ENCODE assay signal across 15 cellular contexts in genomic region chr2:7438855-7439254, GRCh38.
"Had no signal": no experiment of that assay in that cellular context is flagged by ENCODE, and none has a peak within 500 bp of the region (broad histone marks: within the 10 kb centered on the region; RNA-seq: fewer than 3 reads in every experiment).

No MANE protein-coding gene starts in this region.

- H3K4me3 ChIP-seq: adrenal gland, coronary artery, suprapubic skin had no signal

- ATAC-seq: left colon; naive thymus-derived CD4-positive, alpha-beta T cell; right cardiac atrium; stimulated activated naive B cell treated with anti-CD40 and anti-IgM and Interleukin-4, amounts not matched to agents 10 μg/mL and 1 μg/mL and 100 μg/mL, for 72 hours had no signal

- H3K27ac ChIP-seq: adrenal gland, coronary artery, suprapubic skin had no signal

- H3K4me3 Mint-ChIP-seq: stimulated activated naive B cell treated with anti-CD40 and anti-IgM and Interleukin-4, amounts not matched to agents 10 μg/mL and 1 μg/mL and 100 μg/mL, for 72 hours; type B pancreatic cell had no signal

- DNase-seq: activated CD4-positive, CD25-positive, alpha-beta regulatory T cell treated with anti-CD3 and anti-CD28 coated beads, Interleukin-2, amount 50 U/mL, for 72 hours; adrenal gland; caudate nucleus; effector CD4-positive, alpha-beta T cell; foreskin melanocyte; head of caudate nucleus; left colon; naive thymus-derived CD4-positive, alpha-beta T cell; right cardiac atrium; SHP77 treated with DMSO at 0.1 percent for 48 hours; stimulated activated CD4-positive, alpha-beta T cell treated with anti-CD3 and anti-CD28 coated beads, Interleukin-1b, Interleukin-23, amount 100 ng/mL, for 48 hours; stimulated activated naive B cell treated with anti-CD40 and anti-IgM and Interleukin-4, amounts not matched to agents 10 μg/mL and 1 μg/mL and 100 μg/mL, for 72 hours had no signal

- H3K36me3 ChIP-seq: adrenal gland, suprapubic skin had no signal

- H3K9me3 ChIP-seq: adrenal gland, suprapubic skin had no signal

- H3K4me1 ChIP-seq: adrenal gland, suprapubic skin had no signal

- H3K27me3 Mint-ChIP-seq: naive thymus-derived CD4-positive, alpha-beta T cell had no signal

- H3K36me3 Mint-ChIP-seq: stimulated activated naive B cell treated with anti-CD40 and anti-IgM and Interleukin-4, amounts not matched to agents 10 μg/mL and 1 μg/mL and 100 μg/mL, for 72 hours; type B pancreatic cell had no signal

- H3K27ac Mint-ChIP-seq: stimulated activated naive B cell treated with anti-CD40 and anti-IgM and Interleukin-4, amounts not matched to agents 10 μg/mL and 1 μg/mL and 100 μg/mL, for 72 hours; type B pancreatic cell had no signal
